Comparison of ENCODE assay signal across 1 cellular context in genomic region chr21:40623550-40623949, GRCh38.
TF ChIP-seq lines count a peak whose summit lies in the region.

No MANE protein-coding gene starts in this region.

TF ChIP-seq in GM23338, 12 proteins besides CTCF, POLR2A, EP300 and RAD21:
- TF ChIP-seq ZNF462 (CRISPR knock-in tag; IDR thresholded peaks at IDR 0.05) (no peak), JUNB (IDR thresholded peaks at IDR 0.05; ENCODE audit: unreplicated experiment) (no peak), REST (IDR thresholded peaks at IDR 0.05; ENCODE audit: unreplicated experiment) (no peak), EZH2phosphoT487 (IDR thresholded peaks at IDR 0.05; ENCODE audit: unreplicated experiment) (no peak), ZNF331 (CRISPR knock-in tag; IDR thresholded peaks at IDR 0.05; ENCODE audit: low read depth) (no peak), ZNF114 (CRISPR knock-in tag; IDR thresholded peaks at IDR 0.05) (no peak)
TF ChIP-seq in GM23338: peak in this region for 0.
